15 cellular contexts compared by ENCODE assay signal in the genomic region with DNA sequence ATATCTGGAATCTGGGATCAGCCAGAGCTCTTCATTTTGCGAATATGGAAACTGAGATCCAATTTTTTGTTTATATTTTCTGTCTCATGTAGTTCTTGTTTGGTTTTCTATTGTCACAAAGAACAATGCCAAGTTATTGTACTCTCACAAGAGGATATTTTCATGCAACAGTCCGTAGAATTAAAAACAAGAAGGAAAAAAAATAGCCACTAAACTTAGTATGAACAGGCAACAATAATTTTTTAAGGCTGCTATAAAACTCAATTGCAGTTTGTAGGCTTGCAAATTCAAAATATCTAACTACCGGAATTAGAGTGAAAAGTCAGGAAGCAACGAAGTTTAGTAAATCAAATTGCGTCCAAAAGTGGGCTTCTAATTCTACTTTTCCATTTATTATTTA. TPM values are rescaled to one million over a fixed set of nuclear protein-coding genes. Genes with fewer than 3 reads are reported as not detected.
DNase-seq lines count a peak whose midpoint lies in the region; ATAC-seq and TF ChIP-seq lines count a peak whose summit lies in the region.
"Had no signal": no experiment of that assay in that cellular context is flagged by ENCODE, and none has a peak within 500 bp of the region (broad histone marks: within the 10 kb centered on the region; RNA-seq: fewer than 3 reads in every experiment).

No MANE protein-coding gene starts in this region.

- H3K9me3 ChIP-seq in heart right ventricle: peaks cover 0 to 5% (median 0%) of the 10 kb centered on the region in 11 donors
- no peaks in the 10 kb centered on the region for H3K9me3 ChIP-seq in iPS-18a (ENCODE audit: control insufficient read depth, low read depth, low read length)

- 24 to 42% methylated on average over 5 of the region's 5 CpGs for WGBS in heart right ventricle, 2 donors

- intact Hi-C loops in heart right ventricle (cut with DNase I) (loop anchor here in 1 of 10 donors (1.0 kb wide), 1 partner anchor 19 kb away; no protein-coding TSS in a partner anchor), left ventricle myocardium superior (cut with micrococcal nuclease) (no loop called here)

- H3K4me1 ChIP-seq in heart right ventricle (peaks cover 0 to 9% (median 4%) of the 10 kb centered on the region in 9 donors), iPS-18a (ENCODE audit: control insufficient read depth, low read depth, low read length) (peaks cover 14% of the 10 kb centered on the region)

- DNase-seq in heart right ventricle (no peak), left ventricle myocardium superior (no peak), caudate nucleus (lab: John Stamatoyannopoulos, UW) (no peak), RKO (ENCODE audit: low spot score) (no peak), HuH-7 (ENCODE audit: low spot score) (no peak)
- DNase-seq: activated effector memory CD4-positive, alpha-beta T cell treated with anti-CD3 and anti-CD28 coated beads, Interleukin-2, amount 50 U/mL, for 16 hours; cerebellar nuclear complex; DND-41; MV-4-11; natural killer cell; OCI-M1 had no signal

- peak overlapping the region in 9 of 10 donors; percentile 49 to 64 (median 57) for H3K4me3 ChIP-seq in heart right ventricle
- H3K4me3 ChIP-seq in iPS-18a (ENCODE audit: low read length): peak overlapping the region; percentile 60

- no peak for ATAC-seq in heart right ventricle
- no peak for ATAC-seq in left ventricle myocardium superior
- no peak for ATAC-seq in HG03571 (IDR thresholded peaks at IDR 0.05; ENCODE audit: unreplicated experiment)
- ATAC-seq: activated CD8-positive, alpha-beta T cell treated with anti-CD3 and anti-CD28 coated beads for 36 hours; natural killer cell had no signal

- H3K27ac ChIP-seq in heart right ventricle (peak overlapping the region; percentile 6 to 94 (median 92)), caudate nucleus (ENCODE audit: low read depth, low read length) (peak overlapping the region; percentile 58), iPS-18a (ENCODE audit: low read length) (no peak overlapping the region), temporal lobe (ENCODE audit: low read depth, low read length) (peak overlapping the region; percentile 82)

- H3K27me3 ChIP-seq in heart right ventricle: peaks cover 0 to 82% (median 23%) of the 10 kb centered on the region in 7 donors
- peaks cover 31% of the 10 kb centered on the region for H3K27me3 ChIP-seq in iPS-18a (ENCODE audit: control insufficient read depth, insufficient read depth, low read length)

- H3K9ac ChIP-seq in iPS-18a (ENCODE audit: low read length): no peak overlapping the region

- no peak for TF ChIP-seq CTCF in heart right ventricle (IDR thresholded peaks at IDR 0.05)

- H3K36me3 ChIP-seq in heart right ventricle (no peaks in the 10 kb centered on the region), iPS-18a (ENCODE audit: control insufficient read depth, low read depth, low read length) (no peaks in the 10 kb centered on the region)

RNA-seq across cellular contexts. Expression of a gene that starts 1.2 kb away (rescaled TPM):
- 10 to 100 TPM; 31.1 to 59.7 (median 39.0) TPM for total RNA-seq in heart right ventricle
- 10 to 100 TPM; 37.8 to 50.3 TPM for polyA plus RNA-seq in heart right ventricle
- total RNA-seq in left ventricle myocardium superior: 59.2 TPM
- 7.4 TPM for total RNA-seq in temporal lobe
- total RNA-seq: activated CD8-positive, alpha-beta T cell treated with anti-CD3 and anti-CD28 coated beads for 36 hours; natural killer cell had no signal
